ENCODE assay signal across 24 cellular contexts in the genomic region with DNA sequence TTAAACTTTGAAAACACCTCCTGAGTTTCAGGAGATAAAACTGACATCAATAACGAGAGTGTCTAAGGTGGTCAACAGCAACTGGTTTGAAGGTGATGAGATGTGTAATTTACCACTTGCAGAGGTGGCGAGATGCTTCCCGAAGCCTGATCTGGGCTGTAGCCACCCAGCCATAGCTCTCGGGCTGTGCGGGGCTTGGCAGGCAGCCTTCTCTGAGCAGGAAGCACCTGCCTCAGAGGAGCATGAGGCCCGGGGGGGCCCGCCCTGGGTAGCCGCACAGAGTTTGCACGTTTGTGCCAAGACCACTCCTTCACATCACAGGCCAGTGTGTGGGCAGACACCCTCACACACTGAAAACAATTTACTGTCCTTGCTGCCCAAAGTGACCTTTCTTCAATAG.
A peak's percentile ranks its signal among the peaks of the same experiment; 100 is the strongest.
DNase-seq lines count a peak whose midpoint lies in the region; TF ChIP-seq lines count a peak whose summit lies in the region.
"Had no signal": no experiment of that assay in that cellular context is flagged by ENCODE, and none has a peak within 500 bp of the region (broad histone marks: within the 10 kb centered on the region; RNA-seq: fewer than 3 reads in every experiment).

No MANE protein-coding gene starts in this region.

- no peak overlapping the region for H4K91ac ChIP-seq in trophoblast cell (ENCODE audit: low read depth, low read length)

- H3K9me3 ChIP-seq in BLaER1 treated with 17β-estradiol and CSF1 and Interleukin-3, amounts not matched to agents 10 nM and 100 nM (replicated peaks in 1 of 11) = no peaks in the 10 kb centered on the region
- no peaks in the 10 kb centered on the region for H3K9me3 ChIP-seq in trophoblast cell (ENCODE audit: insufficient read depth, low read depth, low read length)
- H3K9me3 ChIP-seq: A549, adrenal gland, vagina had no signal

- H3K27me3 ChIP-seq in BLaER1 treated with 17β-estradiol and CSF1 and Interleukin-3, amounts not matched to agents 10 nM and 100 nM = no peaks in the 10 kb centered on the region
- H3K27me3 ChIP-seq in trophoblast cell (ENCODE audit: insufficient read depth, low read length) = no peaks in the 10 kb centered on the region
- H3K27me3 ChIP-seq: brain microvascular endothelial cell, vagina had no signal

- H3K27ac Mint-ChIP-seq in HFFc6 = no peak overlapping the region
- H3K27ac Mint-ChIP-seq: activated CD4-positive, alpha-beta T cell treated with anti-CD3 and anti-CD28 coated beads, Interleukin-2, amount 10 ng/mL, durations not matched to agents 7 days and 5 days; activated T-cell treated with anti-CD3 and anti-CD28 coated beads, Interleukin-2, amount 50 U/mL, for 72 hours; naive B cell; stimulated activated memory B cell treated with anti-CD40 and anti-IgM and Interleukin-4, amounts not matched to agents 10 μg/mL and 1 μg/mL and 100 μg/mL, for 72 hours had no signal

- no peaks in the 10 kb centered on the region for H3K36me3 ChIP-seq in BLaER1 treated with 17β-estradiol and CSF1 and Interleukin-3, amounts not matched to agents 10 nM and 100 nM
- no peaks in the 10 kb centered on the region for H3K36me3 ChIP-seq in trophoblast cell (ENCODE audit: control insufficient read depth in 1 of 2, insufficient read depth in 2 of 2, low read length in 2 of 2)
- H3K36me3 ChIP-seq: adrenal gland, brain microvascular endothelial cell, vagina had no signal

- H3K79me1 ChIP-seq in trophoblast cell (ENCODE audit: low read length) = peaks cover 2% of the 10 kb centered on the region

- no peak overlapping the region for H2AK5ac ChIP-seq in trophoblast cell (ENCODE audit: low read length)

- H3K36me3 Mint-ChIP-seq in HFFc6 (ENCODE audit: low read depth) = no peaks in the 10 kb centered on the region; the same call in 1 of the 2 replicates
- H3K36me3 Mint-ChIP-seq: naive B cell; stimulated activated memory B cell treated with anti-CD40 and anti-IgM and Interleukin-4, amounts not matched to agents 10 μg/mL and 1 μg/mL and 100 μg/mL, for 72 hours had no signal

- no peak overlapping the region for H4K12ac ChIP-seq in trophoblast cell (ENCODE audit: low read depth, low read length)

- peak overlapping the region in 10 of 11 experiments; percentile 22 to 81 (median 68); a peak in 18 of 22 replicates for H3K4me2 ChIP-seq in BLaER1 treated with 17β-estradiol and CSF1 and Interleukin-3, amounts not matched to agents 10 nM and 100 nM
- no peak overlapping the region for H3K4me2 ChIP-seq in trophoblast cell (ENCODE audit: low read length)
- H3K4me2 ChIP-seq: A549 had no signal

- H4K8ac ChIP-seq in trophoblast cell (ENCODE audit: low read depth, low read length) = no peak overlapping the region

- no CpG with 5 or more reads among the region's 9 CpGs for WGBS in trophoblast cell (ENCODE audit: extremely low coverage, insufficient coverage, insufficient read length)

- peaks cover 34% of the 10 kb centered on the region for H3K9me3 Mint-ChIP-seq in HFFc6
- H3K9me3 Mint-ChIP-seq: activated CD4-positive, alpha-beta T cell treated with anti-CD3 and anti-CD28 coated beads, Interleukin-2, amount 10 ng/mL, durations not matched to agents 7 days and 5 days; stimulated activated memory B cell treated with anti-CD40 and anti-IgM and Interleukin-4, amounts not matched to agents 10 μg/mL and 1 μg/mL and 100 μg/mL, for 72 hours had no signal

- H3K4me1 Mint-ChIP-seq in HFFc6 (ENCODE audit: low read depth) = no peaks in the 10 kb centered on the region
- H3K4me1 Mint-ChIP-seq: activated CD4-positive, alpha-beta T cell treated with anti-CD3 and anti-CD28 coated beads, Interleukin-2, amount 10 ng/mL, durations not matched to agents 7 days and 5 days; stimulated activated memory B cell treated with anti-CD40 and anti-IgM and Interleukin-4, amounts not matched to agents 10 μg/mL and 1 μg/mL and 100 μg/mL, for 72 hours had no signal

- no peak overlapping the region for H3K4ac ChIP-seq in trophoblast cell (ENCODE audit: low read depth, low read length)

- H2AFZ ChIP-seq in trophoblast cell (ENCODE audit: insufficient read depth, low read length, poor library complexity) = no peak overlapping the region

- H2BK120ac ChIP-seq in trophoblast cell (ENCODE audit: insufficient read depth, low read length, poor library complexity) = no peak overlapping the region

- DNase-seq in NCI-H2081 (lab: John Stamatoyannopoulos, UW) (peak; percentile 62 to 88), NCI-H2081 treated with DMSO at 0.1 percent for 48 hours (lab: John Stamatoyannopoulos, UW) (no peak), NCI-H146 treated with DMSO at 0.1 percent for 48 hours (lab: John Stamatoyannopoulos, UW; ENCODE audit: unreplicated experiment) (peak; percentile 17), left kidney (ENCODE audit: low read depth, low spot score) (peak; percentile 64), HFFc6 (no peak), trophoblast cell (no peak)
- DNase-seq in activated CD4-positive, alpha-beta T cell treated with anti-CD3 and anti-CD28 coated beads for 1 hour = no peak
- DNase-seq: activated CD4-positive, alpha-beta T cell treated with anti-CD3 and anti-CD28 coated beads, Interleukin-2, amount 10 ng/mL, durations not matched to agents 7 days and 5 days; activated naive CD4-positive, alpha-beta T cell treated with Interleukin-2 at 50 U/mL for 16 hours; activated T-cell treated with anti-CD3 and anti-CD28 coated beads, Interleukin-2, amount 50 U/mL, for 72 hours; adrenal gland; brain microvascular endothelial cell; effector memory CD4-positive, alpha-beta T cell; foreskin fibroblast; IMR-90; naive B cell; NCI-H187; stimulated activated CD4-positive, alpha-beta T cell treated with anti-CD3 and anti-CD28 coated beads, Interleukin-4, amount 100 ng/mL, for 1 hour had no signal

- H3K18ac ChIP-seq in trophoblast cell (ENCODE audit: low read length) = no peak overlapping the region

- H3K79me2 ChIP-seq in trophoblast cell (ENCODE audit: control insufficient read depth, insufficient read depth, low read length, poor library complexity) = no peaks in the 10 kb centered on the region

- no peak overlapping the region for H2BK5ac ChIP-seq in trophoblast cell (ENCODE audit: low read depth, low read length, poor library complexity)

- no peaks in the 10 kb centered on the region; the same call in 1 of the 2 replicates for H3K27me3 Mint-ChIP-seq in HFFc6 (ENCODE audit: insufficient read depth)
- H3K27me3 Mint-ChIP-seq: stimulated activated memory B cell treated with anti-CD40 and anti-IgM and Interleukin-4, amounts not matched to agents 10 μg/mL and 1 μg/mL and 100 μg/mL, for 72 hours had no signal

- H3K4me1 ChIP-seq in BLaER1 treated with 17β-estradiol and CSF1 and Interleukin-3, amounts not matched to agents 10 nM and 100 nM = peaks cover 0 to 76% (median 45%) of the 10 kb centered on the region in 10 experiments; a peak in 17 of 20 replicates
- H3K4me1 ChIP-seq in trophoblast cell (ENCODE audit: control insufficient read depth in 1 of 2, insufficient read depth in 2 of 2, low read length in 2 of 2) = peaks cover 6 to 10% of the 10 kb centered on the region in 2 experiments
- H3K4me1 ChIP-seq: A549, adrenal gland, vagina had no signal

- H4K20me1 ChIP-seq in BLaER1 treated with 17β-estradiol and CSF1 and Interleukin-3, amounts not matched to agents 10 nM and 100 nM = no peaks in the 10 kb centered on the region

- no peak overlapping the region for H2BK12ac ChIP-seq in trophoblast cell (ENCODE audit: low read length)

- TF ChIP-seq CTCF in HFFc6 (IDR thresholded peaks at IDR 0.05) = no peak

- peak overlapping the region in 4 of 11 experiments; percentile 47 to 57 (median 52); a peak in 8 of 22 replicates for H3K27ac ChIP-seq in BLaER1 treated with 17β-estradiol and CSF1 and Interleukin-3, amounts not matched to agents 10 nM and 100 nM
- no peak overlapping the region for H3K27ac ChIP-seq in trophoblast cell (ENCODE audit: low read depth, low read length)
- H3K27ac ChIP-seq: A549, adrenal gland, brain microvascular endothelial cell, vagina, VCaP had no signal

- no peak overlapping the region for H3K14ac ChIP-seq in trophoblast cell (ENCODE audit: low read length)

- H3K9ac ChIP-seq in BLaER1 treated with 17β-estradiol and CSF1 and Interleukin-3, amounts not matched to agents 10 nM and 100 nM = peak overlapping the region in 4 of 11 experiments; percentile 15 to 46 (median 36); a peak in 3 of 22 replicates
- H3K9ac ChIP-seq in trophoblast cell (ENCODE audit: low read length) = no peak overlapping the region

- no peak overlapping the region for H3K23ac ChIP-seq in trophoblast cell (ENCODE audit: low read length)

- no peak overlapping the region for H3K4me3 ChIP-seq in BLaER1 treated with 17β-estradiol and CSF1 and Interleukin-3, amounts not matched to agents 10 nM and 100 nM
- H3K4me3 ChIP-seq in trophoblast cell (ENCODE audit: low read depth, low read length) = no peak overlapping the region
- H3K4me3 ChIP-seq: A549, adrenal gland, GM12878, vagina had no signal

- no peak overlapping the region for H3K4me3 Mint-ChIP-seq in HFFc6
- H3K4me3 Mint-ChIP-seq: activated CD4-positive, alpha-beta T cell treated with anti-CD3 and anti-CD28 coated beads, Interleukin-2, amount 10 ng/mL, durations not matched to agents 7 days and 5 days; activated T-cell treated with anti-CD3 and anti-CD28 coated beads, Interleukin-2, amount 50 U/mL, for 72 hours; naive B cell; stimulated activated memory B cell treated with anti-CD40 and anti-IgM and Interleukin-4, amounts not matched to agents 10 μg/mL and 1 μg/mL and 100 μg/mL, for 72 hours had no signal

Comparison
In these comparisons a context has a peak if more than half of its experiments do, and no peak if none do; other contexts are left out.
1. DNase-seq: peak in NCI-H2081 (2 of 2), NCI-H146 treated with DMSO at 0.1 percent for 48 hours (single experiment) and left kidney (single experiment); none in NCI-H2081 treated with DMSO at 0.1 percent for 48 hours (single experiment), activated CD4-positive, alpha-beta T cell treated with anti-CD3 and anti-CD28 coated beads for 1 hour (single experiment), HFFc6 (single experiment) and trophoblast cell (0 of 2).